ENCODE assay signal across 1 cellular context in genomic region chr2:102749938-102750337, GRCh38.
TF ChIP-seq lines count a peak whose summit lies in the region.

No MANE protein-coding gene starts in this region.

TF ChIP-seq in GM23338, 12 proteins besides CTCF, POLR2A, EP300 and RAD21 (continued from another document):
- TF ChIP-seq ETS1 (IDR thresholded peaks at IDR 0.05) (no peak), EZH2phosphoT487 (IDR thresholded peaks at IDR 0.05; ENCODE audit: unreplicated experiment) (no peak), ZNF462 (CRISPR knock-in tag; IDR thresholded peaks at IDR 0.05) (no peak), STAT1 (IDR thresholded peaks at IDR 0.05; ENCODE audit: unreplicated experiment) (no peak)
